In genomic region chr17:16915752-16916556, GRCh38 we compare ENCODE assay signal across 8 cellular contexts. TPM values are rescaled to one million over a fixed set of nuclear protein-coding genes. Genes with fewer than 3 reads are reported as not detected.
DNase-seq lines count a peak whose midpoint lies in the region; ATAC-seq and TF ChIP-seq lines count a peak whose summit lies in the region.

No MANE protein-coding gene starts in this region.

- H3K9ac ChIP-seq in OCI-LY3 (ENCODE audit: low read length): peak overlapping the region; percentile 46; the same call in 1 of the 2 replicates

- no peaks in the 10 kb centered on the region for H4K20me1 ChIP-seq in OCI-LY3 (ENCODE audit: insufficient read depth, low read length)

- no peak overlapping the region for H3K27ac ChIP-seq in OCI-LY3 (ENCODE audit: low read length)
- no peak overlapping the region for H3K27ac ChIP-seq in right lobe of liver

- intact Hi-C loops in right lobe of liver (cut with DNase I): no loop called here

- H3K27me3 ChIP-seq in OCI-LY3 (ENCODE audit: low read depth, low read length) (no peaks in the 10 kb centered on the region), right lobe of liver (no peaks in the 10 kb centered on the region)

- H3K79me2 ChIP-seq in OCI-LY3 (ENCODE audit: low read length): no peaks in the 10 kb centered on the region

- H3K4me3 ChIP-seq in OCI-LY3 (ENCODE audit: low read length) (no peak overlapping the region), cardiac fibroblast (replicated peaks in 1 of 2; ENCODE audit: low read depth in 2 of 2, low read length in 2 of 2) (no peak overlapping the region), right lobe of liver (no peak overlapping the region)

- no peak for TF ChIP-seq POLR2A in right lobe of liver (IDR thresholded peaks at IDR 0.05)
- TF ChIP-seq POLR2A in GM18505 (IDR thresholded peaks at IDR 0.05; ENCODE audit: borderline replicate concordance, extremely low read depth, insufficient read depth, insufficient read length): no peak

- H3K4me2 ChIP-seq in OCI-LY3 (ENCODE audit: low read length): peak overlapping the region; percentile 66

- peak; percentile 50 to 73 (median 56) for ATAC-seq in right lobe of liver
- ATAC-seq in GM18505 (IDR thresholded peaks at IDR 0.05; ENCODE audit: unreplicated experiment): no peak
- ATAC-seq in GM21619 (IDR thresholded peaks at IDR 0.05; ENCODE audit: unreplicated experiment): no peak

- WGBS in right lobe of liver (ENCODE audit: insufficient coverage, low coverage, low lambda C conversion rate, missing lambda C conversion rate): 49% methylated on average over 3 of the region's 11 CpGs

- 0 out of 2 replicates have a peak overlapping the region, but pooled peaks have one; percentile 31 for H2AFZ ChIP-seq in OCI-LY3 (ENCODE audit: low read depth, low read length)

- H3K9me3 ChIP-seq in OCI-LY3 (ENCODE audit: insufficient read depth, low read length): no peaks in the 10 kb centered on the region
- H3K9me3 ChIP-seq in right lobe of liver: no peaks in the 10 kb centered on the region

- H3K36me3 ChIP-seq in OCI-LY3 (replicated peaks; ENCODE audit: low read depth, low read length) (no peaks in the 10 kb centered on the region), right lobe of liver (no peaks in the 10 kb centered on the region)

- TF ChIP-seq CTCF in OCI-LY3 (IDR thresholded peaks at IDR 0.05; ENCODE audit: low read depth, low read length): peak; percentile 51
- peak; percentile 68 for TF ChIP-seq CTCF in cardiac fibroblast (IDR thresholded peaks at IDR 0.05; ENCODE audit: low read depth, low read length)
- TF ChIP-seq CTCF in right lobe of liver (IDR thresholded peaks at IDR 0.05): peak in 3 of 4 donors; percentile 30 to 45 (median 33)

- H3K4me1 ChIP-seq in OCI-LY3 (ENCODE audit: low read length) (peaks cover 53% of the 10 kb centered on the region), right lobe of liver (no peaks in the 10 kb centered on the region)

- peak; percentile 66 for DNase-seq in EL
- DNase-seq in HCEC 1CT: peak; percentile 51
- DNase-seq in cardiac fibroblast (ENCODE audit: low read depth in 2 of 2): peak; percentile 36 to 59
- DNase-seq in right lobe of liver: peak in 1 of 3 donors; percentile 52
- peak; percentile 44 for DNase-seq in ureter (ENCODE audit: low spot score)

RNA-seq across cellular contexts. Expression of gene TNFRSF13B, which starts 56.0 kb away (rescaled TPM):
- total RNA-seq in right lobe of liver (under 1 TPM in 1 of 6 experiments, not detected in 5; 0.44 TPM), ureter (0.83 TPM)

Comparison
In these comparisons a context has a peak if more than half of its experiments do, and no peak if none do; other contexts are left out.
1. ATAC-seq: peak in right lobe of liver (4 of 4); none in GM18505 (single experiment) and GM21619 (single experiment).
2. Peak in every context shown above with its lines, with median percentiles within 50 percentile points of each other: CTCF ChIP-seq.